In genomic region chr16:30376508-30376907, GRCh38 we compare ENCODE assay signal across 10 cellular contexts. TPM values are rescaled to one million over a fixed set of nuclear protein-coding genes. Genes with fewer than 3 reads are reported as not detected.
DNase-seq lines count a peak whose midpoint lies in the region; ATAC-seq and TF ChIP-seq lines count a peak whose summit lies in the region.
"Had no signal": no experiment of that assay in that cellular context is flagged by ENCODE, and none has a peak within 500 bp of the region (broad histone marks: within the 10 kb centered on the region; RNA-seq: fewer than 3 reads in every experiment).

No MANE protein-coding gene starts in this region.

- WGBS in body of pancreas, 2 donors: 90 to 92% methylated on average over 2 to 6 of the region's 6 CpGs

- H3K4me3 Mint-ChIP-seq in nephron progenitor cell: no peak overlapping the region

- no peaks in the 10 kb centered on the region for H3K27me3 Mint-ChIP-seq in nephron progenitor cell (ENCODE audit: low read depth, poor library complexity)

- peaks cover 42% of the 10 kb centered on the region for H3K4me1 ChIP-seq in body of pancreas

- DNase-seq in left ventricle myocardium superior: peak; percentile 24
- no peak for DNase-seq in Right ventricle myocardium inferior (ENCODE audit: missing footprints)
- DNase-seq in body of pancreas: no peak
- no peak for DNase-seq in nephron progenitor cell
- DNase-seq in posterior vena cava (ENCODE audit: low spot score): no peak
- DNase-seq: NK-92 treated with Interleukin-12 subunit alpha and Interleukin-12 subunit beta, amount 100 ng/mL, for 24 hours; stimulated activated CD4-positive, alpha-beta T cell treated with anti-CD3 and anti-CD28 coated beads, Interleukin-4, amount 100 ng/mL, for 4 hours had no signal

- no peaks in the 10 kb centered on the region for H3K27me3 ChIP-seq in body of pancreas

- no peaks in the 10 kb centered on the region for H3K36me3 ChIP-seq in body of pancreas (replicated peaks in 1 of 2; ENCODE audit: insufficient read depth in 1 of 2, low read depth in 2 of 2)

- peaks cover 5% of the 10 kb centered on the region for H3K36me3 Mint-ChIP-seq in nephron progenitor cell (ENCODE audit: low read depth)

- peak overlapping the region; percentile 100 for H3K27ac Mint-ChIP-seq in nephron progenitor cell

- H3K4me3 ChIP-seq in body of pancreas: no peak overlapping the region

- H3K9me3 ChIP-seq in body of pancreas: no peaks in the 10 kb centered on the region

- TF ChIP-seq CTCF in body of pancreas (IDR thresholded peaks at IDR 0.05): no peak
- no peak for TF ChIP-seq CTCF in nephron progenitor cell (IDR thresholded peaks at IDR 0.05)

- ATAC-seq in left ventricle myocardium superior (no peak), Right ventricle myocardium inferior (no peak), body of pancreas (no peak), GM21367 (IDR thresholded peaks at IDR 0.05; ENCODE audit: unreplicated experiment) (no peak), esophagus mucosa (no peak), GM18858 (IDR thresholded peaks at IDR 0.05; ENCODE audit: unreplicated experiment) (no peak)

- no peaks in the 10 kb centered on the region for H3K9me3 Mint-ChIP-seq in nephron progenitor cell

- intact Hi-C loops in left ventricle myocardium superior (cut with micrococcal nuclease): no loop called here
- intact Hi-C loops in Right ventricle myocardium inferior (cut with DNase I): no loop called here
- intact Hi-C loops in body of pancreas (cut with DNase I): no loop called here
- intact Hi-C loops in posterior vena cava (cut with DNase I): loop anchor here in 1 of 2 donors (5.0 kb wide), 1 partner anchor 1219 kb away; no protein-coding TSS in a partner anchor

- peaks cover 77% of the 10 kb centered on the region for H3K4me1 Mint-ChIP-seq in nephron progenitor cell

- peak overlapping the region in 3 of 4 donors; percentile 96 to 100 (median 97) for H3K27ac ChIP-seq in body of pancreas

- no peak for TF ChIP-seq POLR2A in body of pancreas (IDR thresholded peaks at IDR 0.05)

RNA-seq across cellular contexts. Expression of gene MYL11, which starts 1.9 kb away (rescaled TPM):
- total RNA-seq in left ventricle myocardium superior (not detected), Right ventricle myocardium inferior (not detected), body of pancreas (not detected), esophagus mucosa (2.2 TPM), posterior vena cava (not detected)

RNA-seq across cellular contexts. Expression of gene SEPTIN1, which starts 5.9 kb away (rescaled TPM):
- total RNA-seq in left ventricle myocardium superior (2.5 TPM), Right ventricle myocardium inferior (1.4 TPM), body of pancreas (under 1 TPM; 0.26 to 0.33 TPM), esophagus mucosa (2.4 TPM), posterior vena cava (1 to 10 TPM; 1.6 to 3.0 TPM)

RNA-seq across cellular contexts. Expression of gene TBC1D10B, which starts 6.2 kb away (rescaled TPM):
- total RNA-seq in left ventricle myocardium superior (26.4 TPM), Right ventricle myocardium inferior (26.0 TPM), body of pancreas (10 to 100 TPM; 17.9 to 22.1 TPM), esophagus mucosa (25.3 TPM), posterior vena cava (10 to 100 TPM; 27.8 to 29.8 TPM)

RNA-seq across cellular contexts. Expression of gene ZNF48, which starts 18.7 kb away (rescaled TPM):
- total RNA-seq in left ventricle myocardium superior (5.2 TPM), Right ventricle myocardium inferior (5.3 TPM), body of pancreas (10 to 100 TPM in 1 of 2 donors, 1 to 10 TPM in 1; 9.3 to 12.2 TPM), esophagus mucosa (2.6 TPM), posterior vena cava (1 to 10 TPM; 6.2 to 6.5 TPM)

RNA-seq across cellular contexts. Expression of gene CD2BP2, which starts 21.4 kb away (rescaled TPM):
- total RNA-seq in left ventricle myocardium superior (29.3 TPM), Right ventricle myocardium inferior (35.0 TPM), body of pancreas (10 to 100 TPM; 19.8 to 20.2 TPM), esophagus mucosa (44.3 TPM), posterior vena cava (10 to 100 TPM; 47.9 to 54.2 TPM)
